8 cellular contexts compared by ENCODE assay signal in the genomic region with DNA sequence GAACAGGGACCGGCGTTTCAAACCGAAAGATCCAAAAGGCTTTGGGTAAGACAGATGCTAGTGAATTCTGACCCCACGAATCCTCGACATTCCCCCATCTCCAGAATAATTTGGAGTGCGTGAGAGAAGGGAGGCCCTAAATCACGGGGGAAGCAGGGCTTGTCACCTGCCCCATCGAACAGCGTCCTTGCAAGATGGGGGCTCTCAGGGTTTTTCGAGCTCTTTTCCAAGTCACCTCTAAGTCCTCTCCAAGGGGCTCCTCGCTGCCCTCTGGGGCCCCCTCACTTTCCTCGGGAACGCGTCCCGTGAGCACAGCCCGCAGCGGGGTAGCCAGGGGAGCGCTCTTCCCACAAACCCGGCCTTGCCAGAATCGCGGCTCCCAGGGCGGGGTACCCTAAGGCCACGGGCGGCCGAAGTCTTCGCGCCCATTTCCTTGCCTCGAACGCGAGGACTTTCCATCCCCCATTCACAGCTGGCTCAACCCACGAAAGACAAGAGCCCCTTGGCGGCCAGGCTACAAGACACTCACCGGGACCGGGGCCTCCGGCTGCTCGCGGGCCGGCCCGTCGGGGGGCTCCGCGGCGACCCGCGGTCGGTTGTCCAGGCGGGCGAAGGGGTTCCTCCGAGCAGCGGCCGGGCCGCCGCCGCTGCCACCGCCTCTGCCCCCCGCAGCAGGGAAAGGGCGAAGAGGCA. TPM values are rescaled to one million over a fixed set of nuclear protein-coding genes. Genes with fewer than 3 reads are reported as not detected.
A peak's percentile ranks its signal among the peaks of the same experiment; 100 is the strongest.
DNase-seq lines count a peak whose midpoint lies in the region; ATAC-seq and TF ChIP-seq lines count a peak whose summit lies in the region.

No MANE protein-coding gene starts in this region.

- ATAC-seq in CD4-positive, alpha-beta T cell (ENCODE audit: poor library complexity), result peak; percentile 7
- ATAC-seq in GM18505 (IDR thresholded peaks at IDR 0.05; ENCODE audit: unreplicated experiment) (peak; percentile 32), HG02981 (IDR thresholded peaks at IDR 0.05; ENCODE audit: unreplicated experiment) (peak; percentile 28)

- CTCF ChIA-PET in CD4-positive, alpha-beta T cell (lab: Charles Lee), result interaction anchor here (1.0 to 4.5 kb wide), 8 partner anchors 14 to 108 kb away, joined by 3 to 27 read pairs (median 4); no protein-coding TSS in a partner anchor

- no peaks in the 10 kb centered on the region for H3K27me3 Mint-ChIP-seq in CD4-positive, alpha-beta T cell

- no peaks in the 10 kb centered on the region for H3K36me3 Mint-ChIP-seq in CD4-positive, alpha-beta T cell (ENCODE audit: low read depth)

- TF ChIP-seq POLR2A in GM18505 (IDR thresholded peaks at IDR 0.05; ENCODE audit: borderline replicate concordance, extremely low read depth, insufficient read depth, insufficient read length), result no peak

- in situ Hi-C loops in T47D (cut with HindIII; ENCODE audit: low pct_unique_long_range_greater_than_20kb, low sequenced_read_pairs), result no loop called here

- H3K4me3 ChIP-seq in skin epidermis, result peak overlapping the region; percentile 55 to 94 (median 87)

- peaks cover 10% of the 10 kb centered on the region for H3K4me1 Mint-ChIP-seq in CD4-positive, alpha-beta T cell (ENCODE audit: low read depth)

- no peak overlapping the region for H3K27ac ChIP-seq in CD4-positive, alpha-beta T cell (ENCODE audit: low read depth, low read length)
- peak overlapping the region; percentile 57 to 96 (median 86) for H3K27ac ChIP-seq in skin epidermis

- no peaks in the 10 kb centered on the region for H3K27me3 ChIP-seq in CD4-positive, alpha-beta T cell (ENCODE audit: control insufficient read depth, insufficient read depth, low read length)

- TF ChIP-seq CTCF in CD4-positive, alpha-beta T cell (IDR thresholded peaks at IDR 0.05), result no peak

- H3K4me3 Mint-ChIP-seq in CD4-positive, alpha-beta T cell, result peak overlapping the region; percentile 89

- POLR2A ChIA-PET in CD4-positive, alpha-beta T cell (lab: Charles Lee), result interaction anchor here (0.8 to 2.5 kb wide), 15 partner anchors 9 to 817 kb away, joined by 3 to 52 read pairs (median 8); partner anchors contain the start of genes DNAJC28, GART, IFNAR1 and PAXBP1

- intact Hi-C loops in CD4-positive, alpha-beta T cell (cut with DNase I, micrococcal nuclease), result loop anchor here (1.0 to 5.0 kb wide), 5 partner anchors 45 to 96 kb away; partner anchors contain the start of genes GART (in 2 of the 2), ITSN1 (in 2 of the 2), SON (in 2 of the 2) and DNAJC28 (in 1 of the 2)

- H3K27ac Mint-ChIP-seq in CD4-positive, alpha-beta T cell, result peak overlapping the region; percentile 74

- no peaks in the 10 kb centered on the region for H3K9me3 Mint-ChIP-seq in CD4-positive, alpha-beta T cell

- peak in 5 of 10 experiments; percentile 1 to 36 (median 5) for DNase-seq in CD4-positive, alpha-beta T cell
- DNase-seq in NCI-H748 treated with DMSO at 0.1 percent for 48 hours (lab: John Stamatoyannopoulos, UW), result peak; percentile 10
- DNase-seq in T47D (ENCODE audit: low read depth in 1 of 2, low spot score in 1 of 2), result peak; percentile 56 to 69
- DNase-seq in iPS-NIHi7 (ENCODE audit: extremely low spot score), result peak; percentile 26
- no peak for DNase-seq in effector CD4-positive, alpha-beta T cell

- H3K9me3 ChIP-seq in CD4-positive, alpha-beta T cell (ENCODE audit: control insufficient read depth, low read length), result no peaks in the 10 kb centered on the region

RNA-seq across cellular contexts. Expression of gene DONSON, which starts 0.5 kb away (rescaled TPM):
- 10 to 100 TPM; 11.9 to 13.5 TPM for total RNA-seq in CD4-positive, alpha-beta T cell

RNA-seq across cellular contexts. Expression of gene SON, which starts 45.1 kb away (rescaled TPM):
- total RNA-seq in CD4-positive, alpha-beta T cell, result 100 to 1,000 TPM; 420 to 438 TPM

RNA-seq across cellular contexts. Expression of gene GART, which starts 46.0 kb away (rescaled TPM):
- 10 to 100 TPM; 21.8 to 25.5 TPM for total RNA-seq in CD4-positive, alpha-beta T cell

RNA-seq across cellular contexts. Expression of gene CRYZL1, which starts 53.6 kb away (rescaled TPM):
- total RNA-seq in CD4-positive, alpha-beta T cell, result 10 to 100 TPM; 28.6 to 30.5 TPM

RNA-seq across cellular contexts. Expression of gene ITSN1, which starts 54.4 kb away (rescaled TPM):
- total RNA-seq in CD4-positive, alpha-beta T cell, result 1 to 10 TPM; 2.1 to 3.0 TPM
